ENCODE assay signal across 1 cellular context in the genomic region with DNA sequence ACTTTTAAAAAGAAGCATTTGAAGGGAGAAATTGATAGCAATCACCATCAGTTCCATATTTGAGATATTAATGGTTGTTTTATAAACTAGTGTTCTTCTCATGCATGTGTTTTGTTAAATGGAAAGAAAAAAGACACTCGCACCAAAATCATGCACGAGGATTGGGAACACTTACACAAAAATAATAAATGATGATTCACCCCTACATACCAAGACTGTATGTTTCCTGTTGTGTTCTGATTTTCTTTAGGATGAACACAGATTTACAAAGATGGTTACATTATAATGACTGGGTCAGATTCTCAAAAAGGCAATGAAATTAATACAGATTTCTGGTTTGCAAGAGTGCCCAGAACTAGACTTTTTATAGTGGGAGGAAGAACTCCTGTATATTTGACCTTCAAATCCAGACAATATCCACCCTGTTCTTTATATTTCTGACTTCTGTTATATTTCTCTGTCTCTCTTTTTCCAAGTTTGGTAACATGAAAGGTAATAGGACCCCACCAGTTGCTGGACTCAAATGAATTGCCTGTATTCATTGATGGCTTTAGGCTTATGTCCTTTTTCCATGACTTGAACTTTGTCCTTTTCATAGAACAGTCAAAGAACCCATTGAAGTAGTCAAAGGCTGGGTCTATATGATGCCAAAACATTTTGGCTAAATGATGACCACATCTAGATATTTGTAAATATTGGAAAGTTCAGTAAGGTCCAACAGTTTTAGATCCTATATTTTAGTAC.
TF ChIP-seq lines count a peak whose summit lies in the region.

No MANE protein-coding gene starts in this region.

TF ChIP-seq in IMR-90, 13 proteins besides CTCF, POLR2A, EP300 and RAD21:
- no peak for TF ChIP-seq NFE2L2 (IDR thresholded peaks at IDR 0.05; ENCODE audit: low read depth, low read length)
- 0 out of 2 replicates have a peak, but pooled peaks have one; percentile 14 for TF ChIP-seq BHLHE40 (IDR thresholded peaks at IDR 0.05; ENCODE audit: low read depth, low read length)
